ENCODE assay signal across 1 cellular context in the genomic region with DNA sequence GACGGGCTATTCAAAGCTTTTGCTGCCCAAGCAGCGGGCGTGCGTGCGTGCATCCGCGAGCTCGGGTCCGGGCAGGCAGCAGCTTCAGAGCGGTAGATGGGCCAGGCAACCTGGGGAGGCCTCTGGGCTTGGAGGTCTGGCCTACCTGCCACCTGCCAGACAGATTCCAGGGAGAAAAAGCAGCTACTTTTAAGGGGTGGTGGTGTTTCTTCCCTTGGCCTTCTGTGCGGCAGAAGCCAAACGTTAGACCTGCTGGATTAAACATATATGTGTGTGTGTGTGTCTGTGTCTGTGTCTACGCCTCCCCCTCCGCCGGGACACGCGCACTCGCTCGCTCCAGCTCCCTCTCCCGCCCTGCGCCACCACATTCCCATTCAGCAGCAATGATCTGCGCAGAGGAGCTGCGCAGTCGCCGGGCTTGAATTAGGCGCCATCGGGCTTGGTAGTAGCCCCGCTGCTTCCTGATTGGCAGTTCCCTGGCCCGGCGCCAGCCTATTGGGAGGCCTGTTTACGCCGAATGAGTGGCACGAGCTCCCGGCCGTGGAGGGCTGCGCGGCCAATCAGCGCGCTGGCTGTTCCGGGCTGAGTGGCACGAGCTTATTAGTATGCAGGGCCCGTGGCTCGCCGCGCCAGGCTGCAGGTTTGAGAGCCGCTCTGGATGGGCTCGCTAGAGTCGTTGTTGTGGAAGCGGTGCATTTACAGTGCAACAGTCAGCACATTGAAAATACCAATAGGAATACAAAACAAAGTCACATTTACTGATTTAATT.
TF ChIP-seq lines count a peak whose summit lies in the region.

A gene (plus strand): TSS at position 627 of the 769 bp plus-strand sequence. CDS start 4,283 bp downstream, outside the sequence.

TF ChIP-seq in K562, 482 proteins besides CTCF, POLR2A, EP300 and RAD21 (continued from another document):
- TF ChIP-seq TEAD4 (IDR thresholded peaks at IDR 0.05; ENCODE audit: low read length) (peak; percentile 21; the same call in 1 of the 2 replicates), TEAD4 (CRISPR knock-in tag; IDR thresholded peaks at IDR 0.05; ENCODE audit: borderline replicate concordance) (no peak), SMARCE1 (IDR thresholded peaks at IDR 0.05) (no peak), CREB1 (IDR thresholded peaks at IDR 0.05) (0 out of 2 replicates have a peak, but pooled peaks have one; percentile 10), CREB1 (CRISPR knock-in tag; IDR thresholded peaks at IDR 0.05) (no peak), LEF1 (IDR thresholded peaks at IDR 0.05) (peak; percentile 73; the same call in 1 of the 2 replicates), YY1 (IDR thresholded peaks at IDR 0.05; ENCODE audit: borderline replicate concordance in 1 of 3, control insufficient read depth in 1 of 3, extremely low read depth in 1 of 3, insufficient read depth in 3 of 3, insufficient read length in 1 of 3, insufficient replicate concordance in 2 of 3, low read depth in 1 of 3, low read length in 2 of 3) (peak in 2 of 3 experiments; percentile 39 to 52), HDAC8 (tag; IDR thresholded peaks at IDR 0.05) (no peak), ZNF384 (IDR thresholded peaks at IDR 0.05; ENCODE audit: low read depth, low read length) (peak; percentile 11; the same call in 1 of the 2 replicates), ZZZ3 (IDR thresholded peaks at IDR 0.05) (no peak), FOS (IDR thresholded peaks at IDR 0.05; ENCODE audit: extremely low read depth, insufficient read length) (peak; percentile 75), KLF13 (tag; IDR thresholded peaks at IDR 0.05; ENCODE audit: borderline replicate concordance, low read depth) (no peak), E2F3 (CRISPR knock-in tag; IDR thresholded peaks at IDR 0.05) (0 out of 2 replicates have a peak, but pooled peaks have one; percentile 27), PHF8 (IDR thresholded peaks at IDR 0.05; ENCODE audit: borderline replicate concordance, low read length) (peak; percentile 47; the same call in 1 of the 2 replicates), ZSCAN32 (CRISPR knock-in tag; IDR thresholded peaks at IDR 0.05) (no peak)
- TF ChIP-seq, protein P1, sequence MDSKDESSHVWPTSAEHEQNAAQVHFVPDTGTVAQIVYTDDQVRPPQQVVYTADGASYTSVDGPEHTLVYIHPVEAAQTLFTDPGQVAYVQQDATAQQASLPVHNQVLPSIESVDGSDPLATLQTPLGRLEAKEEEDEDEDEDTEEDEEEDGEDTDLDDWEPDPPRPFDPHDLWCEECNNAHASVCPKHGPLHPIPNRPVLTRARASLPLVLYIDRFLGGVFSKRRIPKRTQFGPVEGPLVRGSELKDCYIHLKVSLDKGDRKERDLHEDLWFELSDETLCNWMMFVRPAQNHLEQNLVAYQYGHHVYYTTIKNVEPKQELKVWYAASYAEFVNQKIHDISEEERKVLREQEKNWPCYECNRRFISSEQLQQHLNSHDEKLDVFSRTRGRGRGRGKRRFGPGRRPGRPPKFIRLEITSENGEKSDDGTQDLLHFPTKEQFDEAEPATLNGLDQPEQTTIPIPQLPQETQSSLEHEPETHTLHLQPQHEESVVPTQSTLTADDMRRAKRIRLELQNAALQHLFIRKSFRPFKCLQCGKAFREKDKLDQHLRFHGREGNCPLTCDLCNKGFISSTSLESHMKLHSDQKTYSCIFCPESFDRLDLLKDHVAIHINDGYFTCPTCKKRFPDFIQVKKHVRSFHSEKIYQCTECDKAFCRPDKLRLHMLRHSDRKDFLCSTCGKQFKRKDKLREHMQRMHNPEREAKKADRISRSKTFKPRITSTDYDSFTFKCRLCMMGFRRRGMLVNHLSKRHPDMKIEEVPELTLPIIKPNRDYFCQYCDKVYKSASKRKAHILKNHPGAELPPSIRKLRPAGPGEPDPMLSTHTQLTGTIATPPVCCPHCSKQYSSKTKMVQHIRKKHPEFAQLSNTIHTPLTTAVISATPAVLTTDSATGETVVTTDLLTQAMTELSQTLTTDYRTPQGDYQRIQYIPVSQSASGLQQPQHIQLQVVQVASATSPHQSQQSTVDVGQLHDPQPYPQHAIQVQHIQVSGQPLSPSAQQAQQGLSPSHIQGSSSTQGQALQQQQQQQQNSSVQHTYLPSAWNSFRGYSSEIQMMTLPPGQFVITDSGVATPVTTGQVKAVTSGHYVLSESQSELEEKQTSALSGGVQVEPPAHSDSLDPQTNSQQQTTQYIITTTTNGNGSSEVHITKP (IDR thresholded peaks at IDR 0.05; ENCODE audit: partially characterized antibody): peak; percentile 48
- TF ChIP-seq, protein P2, sequence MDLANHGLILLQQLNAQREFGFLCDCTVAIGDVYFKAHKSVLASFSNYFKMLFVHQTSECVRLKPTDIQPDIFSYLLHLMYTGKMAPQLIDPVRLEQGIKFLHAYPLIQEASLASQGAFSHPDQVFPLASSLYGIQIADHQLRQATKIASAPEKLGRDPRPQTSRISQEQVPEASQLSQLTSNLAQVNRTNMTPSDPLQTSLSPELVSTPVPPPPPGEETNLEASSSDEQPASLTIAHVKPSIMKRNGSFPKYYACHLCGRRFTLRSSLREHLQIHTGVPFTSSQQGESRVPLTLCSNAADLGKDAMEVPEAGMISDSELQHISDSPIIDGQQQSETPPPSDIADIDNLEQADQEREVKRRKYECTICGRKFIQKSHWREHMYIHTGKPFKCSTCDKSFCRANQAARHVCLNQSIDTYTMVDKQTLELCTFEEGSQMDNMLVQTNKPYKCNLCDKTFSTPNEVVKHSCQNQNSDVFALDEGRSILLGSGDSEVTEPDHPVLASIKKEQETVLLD (IDR thresholded peaks at IDR 0.05): peak; percentile 97
TF ChIP-seq in K562: peak in this region for 78.
